Comparison of ENCODE assay signal across 8 cellular contexts in the genomic region with DNA sequence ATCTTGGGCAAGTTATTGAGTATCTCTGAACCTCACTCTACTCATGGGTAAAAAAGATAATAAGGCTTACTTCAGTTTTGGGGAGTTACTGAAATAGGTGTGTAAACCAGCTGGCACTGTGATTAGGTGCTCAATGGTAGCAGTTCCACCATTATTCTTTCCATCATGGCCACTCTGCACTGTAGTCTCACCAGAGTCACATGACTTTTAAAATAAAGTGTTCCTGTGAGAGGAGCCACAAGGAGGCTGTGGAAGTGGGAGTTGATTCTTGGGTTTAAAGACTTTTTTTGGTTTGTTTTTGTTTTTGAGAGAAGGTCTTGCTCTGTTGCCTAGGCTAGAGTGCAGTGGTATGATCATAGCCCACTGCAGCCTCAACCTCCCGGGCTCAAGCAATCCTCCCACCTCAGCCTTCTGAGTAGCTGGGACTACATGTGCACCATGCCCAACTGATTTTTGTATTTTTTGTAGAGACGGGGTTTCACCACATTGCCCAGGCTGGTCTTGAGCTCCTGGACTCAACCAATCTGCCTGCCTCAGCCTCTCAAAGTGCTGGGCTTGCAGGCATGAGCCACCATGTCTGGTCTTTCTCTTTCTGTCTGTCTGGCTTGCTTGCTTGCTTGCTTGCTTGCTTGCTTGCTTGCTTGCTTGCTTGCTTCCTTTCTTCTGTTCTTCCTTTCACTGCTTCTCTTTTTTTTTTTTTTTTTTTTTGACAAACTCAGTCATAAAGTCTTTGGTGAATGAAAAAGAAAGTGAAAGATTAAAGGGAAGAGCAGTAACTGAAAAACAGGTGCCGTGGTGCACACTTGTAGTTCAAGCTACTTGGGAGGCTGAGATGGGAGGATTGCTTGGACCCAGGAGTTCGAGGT. TPM values are rescaled to one million over a fixed set of nuclear protein-coding genes. Genes with fewer than 3 reads are reported as not detected.
DNase-seq lines count a peak whose midpoint lies in the region; ATAC-seq and TF ChIP-seq lines count a peak whose summit lies in the region.

No MANE protein-coding gene starts in this region.

- peak overlapping the region; percentile 98 for H3K27ac Mint-ChIP-seq in activated T-helper 17 cell treated with anti-CD3 and anti-CD28 coated beads, Interleukin-2, amount 50 U/mL, for 72 hours

- H3K4me1 Mint-ChIP-seq in activated T-helper 17 cell treated with anti-CD3 and anti-CD28 coated beads, Interleukin-2, amount 50 U/mL, for 72 hours, result peaks cover 61% of the 10 kb centered on the region

- peak overlapping the region in 3 of 4 donors; percentile 15 to 55 (median 40) for H3K27ac ChIP-seq in transverse colon

- DNase-seq in activated T-cell treated with anti-CD3 and anti-CD28 coated beads for 1 hour (ENCODE audit: low read depth) (peak; percentile 11), activated T-cell treated with anti-CD3 and anti-CD28 coated beads for 4 hours (no peak), transverse colon (no peak), medulla oblongata (ENCODE audit: extremely low spot score) (no peak), AML-193 (lab: John Stamatoyannopoulos, UW) (no peak), NCI-H146 (lab: John Stamatoyannopoulos, UW) (no peak)

- H3K4me3 Mint-ChIP-seq in activated T-helper 17 cell treated with anti-CD3 and anti-CD28 coated beads, Interleukin-2, amount 50 U/mL, for 72 hours, result peak overlapping the region; percentile 82

- peaks cover 11% of the 10 kb centered on the region for H3K36me3 Mint-ChIP-seq in activated T-helper 17 cell treated with anti-CD3 and anti-CD28 coated beads, Interleukin-2, amount 50 U/mL, for 72 hours (ENCODE audit: low read depth)

- H3K27me3 Mint-ChIP-seq in activated T-helper 17 cell treated with anti-CD3 and anti-CD28 coated beads, Interleukin-2, amount 50 U/mL, for 72 hours, result no peaks in the 10 kb centered on the region

- TF ChIP-seq POLR2A in transverse colon (IDR thresholded peaks at IDR 0.05), result no peak

- no peaks in the 10 kb centered on the region for H3K9me3 Mint-ChIP-seq in activated T-helper 17 cell treated with anti-CD3 and anti-CD28 coated beads, Interleukin-2, amount 50 U/mL, for 72 hours

- TF ChIP-seq CTCF in transverse colon (IDR thresholded peaks at IDR 0.05), result no peak

- peak; percentile 46 for ATAC-seq in HG03565 (IDR thresholded peaks at IDR 0.05; ENCODE audit: unreplicated experiment)
- ATAC-seq in activated T-helper 17 cell treated with anti-CD3 and anti-CD28 coated beads, Interleukin-2, amount 50 U/mL, for 72 hours (replicated peaks), result peak; percentile 34

- no peaks in the 10 kb centered on the region for H3K27me3 ChIP-seq in transverse colon

- H3K9me3 ChIP-seq in transverse colon, result no peaks in the 10 kb centered on the region

- H3K4me1 ChIP-seq in transverse colon, result peaks cover 0 to 13% (median 0%) of the 10 kb centered on the region in 4 donors

- no peaks in the 10 kb centered on the region for H3K36me3 ChIP-seq in transverse colon

- WGBS in transverse colon (ENCODE audit: low coverage in 1 of 2), 2 donors, result 47 to 56% methylated on average over 2 to 4 of the region's 4 CpGs

- in situ Hi-C loops in transverse colon (cut with MboI; ENCODE audit: low pct_ligation_motif_present in 1 of 4, low pct_unique_long_range_greater_than_20kb in 1 of 4, low sequenced_read_pairs in 3 of 4), result no loop called here

- TF ChIP-seq EP300 in transverse colon (IDR thresholded peaks at IDR 0.05; ENCODE audit: low read depth), result no peak

- intact Hi-C loops in transverse colon (cut with DNase I; ENCODE audit: low total_unique reads), result no loop called here

- H3K4me3 ChIP-seq in transverse colon, result no peak overlapping the region

RNA-seq across cellular contexts. Expression of a gene that starts 21.2 kb away (rescaled TPM):
- 10 to 100 TPM; 22.7 to 27.5 TPM for total RNA-seq in activated T-helper 17 cell treated with anti-CD3 and anti-CD28 coated beads, Interleukin-2, amount 50 U/mL, for 72 hours
- total RNA-seq in transverse colon, result 10 to 100 TPM in 3 of 4 donors, 1 to 10 TPM in 1; 4.5 to 16.5 (median 11.8) TPM
